12 cellular contexts compared by ENCODE assay signal in genomic region chr2:96685592-96686459, GRCh38. TPM values are rescaled to one million over a fixed set of nuclear protein-coding genes. Genes with fewer than 3 reads are reported as not detected.
DNase-seq lines count a peak whose midpoint lies in the region; TF ChIP-seq lines count a peak whose summit lies in the region.
"Had no signal": no experiment of that assay in that cellular context is flagged by ENCODE, and none has a peak within 500 bp of the region (broad histone marks: within the 10 kb centered on the region; RNA-seq: fewer than 3 reads in every experiment).

No MANE protein-coding gene starts in this region.

- POLR2A ChIA-PET in AG04450 (lab: Yijun Ruan, JAX) = no interaction called here

- peaks cover 3% of the 10 kb centered on the region for H3K27me3 Mint-ChIP-seq in glutamatergic neuron (ENCODE audit: unreplicated experiment)
- peaks cover 27% of the 10 kb centered on the region for H3K27me3 Mint-ChIP-seq in activated naive CD4-positive, alpha-beta T cell treated with anti-CD3 and anti-CD28 coated beads, Interleukin-2, amount 10 ng/mL, durations not matched to agents 7 days and 5 days

- H3K4me1 Mint-ChIP-seq in glutamatergic neuron (ENCODE audit: low read depth, unreplicated experiment) = no peaks in the 10 kb centered on the region
- no peaks in the 10 kb centered on the region for H3K4me1 Mint-ChIP-seq in activated naive CD4-positive, alpha-beta T cell treated with anti-CD3 and anti-CD28 coated beads, Interleukin-2, amount 10 ng/mL, durations not matched to agents 7 days and 5 days
- H3K4me1 Mint-ChIP-seq: T-helper 17 cell had no signal

- H3K27ac ChIP-seq in AG04450 (ENCODE audit: low read depth, low read length) = no peak overlapping the region
- H3K27ac ChIP-seq in WERI-Rb-1 = peak overlapping the region; percentile 21

- CTCF ChIA-PET in AG04450 (lab: Charles Lee) = interaction anchor here (0.6 kb wide), 2 partner anchors 28 to 76 kb away, joined by 3 read pairs; no protein-coding TSS in a partner anchor
- CTCF ChIA-PET in activated naive CD4-positive, alpha-beta T cell treated with anti-CD3 and anti-CD28 coated beads, Interleukin-2, amount 10 ng/mL, durations not matched to agents 7 days and 5 days (lab: Charles Lee) = no interaction called here

- peaks cover 2% of the 10 kb centered on the region for H3K9me3 Mint-ChIP-seq in glutamatergic neuron (ENCODE audit: unreplicated experiment)
- H3K9me3 Mint-ChIP-seq in activated naive CD4-positive, alpha-beta T cell treated with anti-CD3 and anti-CD28 coated beads, Interleukin-2, amount 10 ng/mL, durations not matched to agents 7 days and 5 days = no peaks in the 10 kb centered on the region

- H3K36me3 ChIP-seq in WERI-Rb-1 = no peaks in the 10 kb centered on the region

- peaks cover 13% of the 10 kb centered on the region for H3K27me3 ChIP-seq in AG04450 (ENCODE audit: control insufficient read depth, insufficient read depth, low read length)
- H3K27me3 ChIP-seq in WERI-Rb-1 (ENCODE audit: insufficient read depth, low read depth, severe bottlenecking) = no peaks in the 10 kb centered on the region

- H3K27ac Mint-ChIP-seq in glutamatergic neuron (ENCODE audit: unreplicated experiment) = no peak overlapping the region
- H3K27ac Mint-ChIP-seq in activated naive CD4-positive, alpha-beta T cell treated with anti-CD3 and anti-CD28 coated beads, Interleukin-2, amount 10 ng/mL, durations not matched to agents 7 days and 5 days = no peak overlapping the region
- H3K27ac Mint-ChIP-seq: T-helper 17 cell had no signal

- H3K4me3 ChIP-seq in AG04450 (ENCODE audit: low read depth, low read length) = no peak overlapping the region
- no peak overlapping the region for H3K4me3 ChIP-seq in WERI-Rb-1 (ENCODE audit: low read depth, low read length)

- no peak overlapping the region for H3K4me3 Mint-ChIP-seq in glutamatergic neuron (ENCODE audit: unreplicated experiment)
- no peak overlapping the region for H3K4me3 Mint-ChIP-seq in activated naive CD4-positive, alpha-beta T cell treated with anti-CD3 and anti-CD28 coated beads, Interleukin-2, amount 10 ng/mL, durations not matched to agents 7 days and 5 days
- H3K4me3 Mint-ChIP-seq: T-helper 17 cell had no signal

- no peaks in the 10 kb centered on the region for H3K9me3 ChIP-seq in AG04450 (ENCODE audit: control insufficient read depth, insufficient read depth, low read length)
- no peaks in the 10 kb centered on the region for H3K9me3 ChIP-seq in WERI-Rb-1 (ENCODE audit: severe bottlenecking)

- DNase-seq in AG04450 (ENCODE audit: low read depth, low spot score) (no peak), NCI-H1092 treated with DMSO at 0.1 percent for 48 hours (lab: John Stamatoyannopoulos, UW) (peak; percentile 54), WERI-Rb-1 (peak; percentile 68), iPS-NIHi7 (ENCODE audit: extremely low spot score) (peak; percentile 72), glutamatergic neuron (no peak), inferior parietal cortex (ENCODE audit: extremely low spot score) (no peak)
- no peak for DNase-seq in stimulated activated CD8-positive, alpha-beta memory T cell treated with anti-CD3 and anti-CD28 coated beads, Interleukin-4, amount 100 ng/mL, for 48 hours
- DNase-seq in activated naive CD4-positive, alpha-beta T cell treated with anti-CD3 and anti-CD28 coated beads, Interleukin-2, amount 10 ng/mL, durations not matched to agents 7 days and 5 days = no peak
- DNase-seq: NCI-H1436, occipital lobe, T-helper 17 cell had no signal

- TF ChIP-seq CTCF in AG04450 (IDR thresholded peaks at IDR 0.05; ENCODE audit: low read depth, low read length) (peak; percentile 1; the same call in 1 of the 2 replicates), WERI-Rb-1 (IDR thresholded peaks at IDR 0.05; ENCODE audit: low read depth, low read length) (peak; percentile 73), glutamatergic neuron (IDR thresholded peaks at IDR 0.05; ENCODE audit: partially characterized antibody, unreplicated experiment) (no peak)

- H3K36me3 Mint-ChIP-seq in glutamatergic neuron (ENCODE audit: unreplicated experiment) = no peaks in the 10 kb centered on the region
- H3K36me3 Mint-ChIP-seq in activated naive CD4-positive, alpha-beta T cell treated with anti-CD3 and anti-CD28 coated beads, Interleukin-2, amount 10 ng/mL, durations not matched to agents 7 days and 5 days = no peaks in the 10 kb centered on the region

RNA-seq across cellular contexts. Expression of gene FER1L5, which starts 43.3 kb away (rescaled TPM):
- 0.17 and 0.20 TPM in 2 replicates for polyA plus RNA-seq in AG04450 (2011; rRNA removed)
- polyA minus RNA-seq in AG04450 (2011; rRNA and poly(A)+ RNA removed) = 0.83 and 1.0 TPM in 2 replicates
- total RNA-seq in glutamatergic neuron (ENCODE audit: unreplicated experiment) = 0.51 TPM
- total RNA-seq: chondrocyte, T-helper 17 cell had no signal

RNA-seq across cellular contexts. Expression of gene KANSL3, which starts 47.7 kb away (rescaled TPM):
- 17.1 and 22.7 TPM in 2 replicates for polyA plus RNA-seq in AG04450 (2011; rRNA removed)
- 49.3 and 78.3 TPM in 2 replicates for polyA minus RNA-seq in AG04450 (2011; rRNA and poly(A)+ RNA removed)
- 32.5 TPM for total RNA-seq in glutamatergic neuron (ENCODE audit: unreplicated experiment)

RNA-seq across cellular contexts. Expression of gene LMAN2L, which starts 54.0 kb away (rescaled TPM):
- polyA plus RNA-seq in AG04450 (2011; rRNA removed) = 29.6 and 35.1 TPM in 2 replicates
- 16.5 and 18.9 TPM in 2 replicates for polyA minus RNA-seq in AG04450 (2011; rRNA and poly(A)+ RNA removed)
- total RNA-seq in glutamatergic neuron (ENCODE audit: unreplicated experiment) = 14.0 TPM

Comparison
In these comparisons a context has a peak if more than half of its experiments do, and no peak if none do; other contexts are left out.
1. DNase-seq: peak in NCI-H1092 treated with DMSO at 0.1 percent for 48 hours (single experiment), WERI-Rb-1 (single experiment) and iPS-NIHi7 (single experiment); none in AG04450 (single experiment), glutamatergic neuron (single experiment), stimulated activated CD8-positive, alpha-beta memory T cell treated with anti-CD3 and anti-CD28 coated beads, Interleukin-4, amount 100 ng/mL, for 48 hours (single experiment), activated naive CD4-positive, alpha-beta T cell treated with anti-CD3 and anti-CD28 coated beads, Interleukin-2, amount 10 ng/mL, durations not matched to agents 7 days and 5 days (single experiment) and inferior parietal cortex (single experiment).